ENCODE assay signal across 12 cellular contexts in the genomic region with DNA sequence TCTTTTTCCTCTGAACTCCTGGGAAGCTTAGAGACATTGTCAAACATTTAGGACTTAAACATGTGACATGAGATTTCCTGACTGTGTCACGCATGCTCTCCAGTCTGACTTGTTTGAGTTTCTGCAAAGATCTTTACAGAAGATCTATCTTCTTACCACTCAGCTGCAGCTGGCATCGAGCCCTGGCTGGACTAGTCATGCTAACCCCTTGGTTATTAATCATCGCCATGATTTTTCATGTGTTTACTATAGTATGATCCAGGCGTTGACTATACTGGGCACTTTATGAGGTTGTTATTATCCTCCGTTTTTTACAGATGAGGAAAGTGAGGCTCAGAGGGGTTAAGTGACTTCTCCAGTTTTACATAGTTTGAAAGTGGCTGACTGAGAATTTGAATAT. TPM values are rescaled to one million over a fixed set of nuclear protein-coding genes. Genes with fewer than 3 reads are reported as not detected.
DNase-seq lines count a peak whose midpoint lies in the region; FAIRE-seq lines count a peak whose summit lies in the region.
"Had no signal": no experiment of that assay in that cellular context is flagged by ENCODE, and none has a peak within 500 bp of the region (broad histone marks: within the 10 kb centered on the region; RNA-seq: fewer than 3 reads in every experiment).

No MANE protein-coding gene starts in this region.

- peak; percentile 91 for DNase-seq in EH (ENCODE audit: low read depth)
- DNase-seq in RCC 7860 (ENCODE audit: low spot score), result peak; percentile 62
- peak; percentile 73 for DNase-seq in dermis blood vessel endothelial cell
- peak; percentile 72 for DNase-seq in mucosa of gallbladder (ENCODE audit: low spot score)
- DNase-seq in SHP77 (lab: John Stamatoyannopoulos, UW), result no peak
- DNase-seq in NCI-H2081 treated with DMSO at 0.1 percent for 48 hours (lab: John Stamatoyannopoulos, UW), result no peak
- no peak for DNase-seq in NOMO-1 treated with dmso at 0.1 percent for 144 hours (lab: John Stamatoyannopoulos, UW; ENCODE audit: unreplicated experiment)
- no peak for DNase-seq in MV-4-11 (lab: John Stamatoyannopoulos, UW)
- DNase-seq: activated CD4-positive, alpha-beta T cell treated with anti-CD3 and anti-CD28 coated beads, Interleukin-2, amount 50 U/mL, for 1 hour; left lung; NCI-H1105 treated with DMSO at 0.1 percent for 48 hours; NCI-H82 had no signal

- FAIRE-seq in RCC 7860 (lab: Jason Lieb, UNC), result peak; percentile 65

RNA-seq across cellular contexts. Expression of a gene that starts 18.1 kb away (rescaled TPM):
- 104 and 115 TPM in 2 replicates for total RNA-seq in dermis blood vessel endothelial cell
- total RNA-seq in mucosa of gallbladder, result 231 TPM

Comparison
In these comparisons a context has a peak if more than half of its experiments do, and no peak if none do; other contexts are left out.
1. DNase-seq: peak in EH (single experiment), RCC 7860 (single experiment), dermis blood vessel endothelial cell (single experiment) and mucosa of gallbladder (single experiment); none in SHP77 (0 of 2), NCI-H2081 treated with DMSO at 0.1 percent for 48 hours (single experiment), NOMO-1 treated with dmso at 0.1 percent for 144 hours (single experiment) and MV-4-11 (single experiment).